Comparison of ENCODE assay signal across 14 cellular contexts in the genomic region with DNA sequence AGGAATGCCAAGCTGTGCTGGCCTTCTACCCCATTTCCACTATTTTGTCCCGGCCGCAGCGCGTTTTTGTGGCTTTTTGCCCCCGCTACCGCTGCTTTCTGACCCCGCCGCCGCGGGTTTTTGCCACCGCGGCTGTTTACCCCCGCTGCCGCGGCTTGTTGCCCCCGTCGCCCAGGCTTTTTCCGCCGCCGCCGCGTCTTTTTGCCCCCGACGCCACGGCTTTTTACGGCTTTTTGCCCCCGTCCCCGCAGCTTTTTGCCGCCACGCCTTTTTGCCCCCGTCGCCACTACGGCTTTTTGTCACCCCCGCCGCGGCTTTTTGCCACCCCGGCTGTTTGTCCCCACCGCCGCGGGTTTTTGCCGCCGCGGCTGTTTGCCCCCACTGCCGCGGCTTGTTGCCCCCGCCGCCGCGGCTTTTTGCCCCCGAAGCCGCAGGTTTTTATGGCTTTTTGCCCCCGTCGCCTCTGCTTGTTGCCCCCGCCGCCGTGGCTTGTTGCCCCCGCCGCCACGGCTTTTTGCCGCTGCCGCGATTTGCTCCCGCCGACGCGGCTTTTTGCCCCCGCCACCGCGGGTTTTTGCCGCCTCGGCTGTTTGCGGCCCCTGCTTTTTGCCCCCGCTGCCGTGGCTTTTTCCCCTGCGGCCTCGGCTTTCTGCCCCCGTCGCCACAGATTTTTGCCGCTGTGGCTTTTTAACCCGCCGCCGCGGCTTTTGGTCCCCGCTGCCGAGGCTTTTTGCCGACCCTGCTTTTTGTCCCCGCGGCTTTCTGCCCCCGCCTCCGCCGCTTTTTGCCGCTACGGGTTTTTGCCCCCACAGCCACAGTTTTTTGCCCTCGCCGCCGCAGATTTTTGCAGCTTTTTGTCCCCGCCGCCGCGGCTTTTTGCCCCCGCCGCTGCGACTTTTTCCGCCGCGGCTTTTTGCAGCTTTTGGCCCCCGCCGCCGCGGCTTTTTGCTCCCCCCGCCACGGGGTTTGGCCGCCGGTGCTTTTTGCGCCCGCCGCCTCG.
"Had no signal": no experiment of that assay in that cellular context is flagged by ENCODE, and none has a peak within 500 bp of the region (broad histone marks: within the 10 kb centered on the region; RNA-seq: fewer than 3 reads in every experiment).

No MANE protein-coding gene starts in this region.

- H3K4me3 ChIP-seq: hepatocyte, left lung, upper lobe of left lung had no signal

- DNase-seq: activated CD4-positive, alpha-beta memory T cell treated with anti-CD3 and anti-CD28 coated beads, Interleukin-2, amount 10 ng/mL, durations not matched to agents 7 days and 5 days; activated effector memory CD4-positive, alpha-beta T cell treated with anti-CD3 and anti-CD28 coated beads, Interleukin-2, amount 50 U/mL, for 16 hours; central memory CD4-positive, alpha-beta T cell; effector memory CD4-positive, alpha-beta T cell; foreskin melanocyte; immature natural killer cell; kidney glomerular epithelial cell; stimulated activated CD4-positive, alpha-beta T cell treated with anti-CD3 and anti-CD28 coated beads, Interleukin-4, amount 100 ng/mL, for 24 hours; stimulated activated naive CD4-positive, alpha-beta T cell treated with Interleukin-2 at 50 U/mL for 16 hours; T-cell had no signal

- ATAC-seq: left lung, T-cell had no signal

- H3K27me3 ChIP-seq: hepatocyte, upper lobe of left lung had no signal

- H3K27ac ChIP-seq: hepatocyte, left lung, neutrophil, upper lobe of left lung had no signal

- H3K4me1 ChIP-seq: left lung, upper lobe of left lung had no signal

- H3K36me3 ChIP-seq: left lung, neutrophil, upper lobe of left lung had no signal
